In the genomic region with DNA sequence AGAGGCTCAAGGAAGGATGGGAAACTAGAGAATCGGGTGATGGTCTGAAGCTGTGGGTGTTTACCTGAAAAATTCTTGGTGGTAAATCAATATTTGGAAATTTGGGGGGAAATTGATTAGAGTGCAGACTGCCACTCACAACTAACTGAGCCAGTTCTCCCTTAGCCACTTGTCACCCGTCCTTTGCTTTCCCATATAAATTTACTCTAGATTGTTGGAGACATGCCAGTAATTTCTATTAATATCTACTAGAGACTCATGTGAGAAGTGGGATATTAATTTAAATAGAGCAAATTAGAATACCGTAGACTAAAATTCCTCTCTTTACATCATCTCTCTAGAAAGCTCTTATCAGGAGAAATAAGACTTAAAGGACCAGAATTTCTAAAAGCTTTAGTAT, we compare ENCODE assay signal across 26 cellular contexts.
"Had no signal": no experiment of that assay in that cellular context is flagged by ENCODE, and none has a peak within 500 bp of the region (broad histone marks: within the 10 kb centered on the region; RNA-seq: fewer than 3 reads in every experiment).

No MANE protein-coding gene starts in this region.

- H3K27me3 ChIP-seq: stomach, suprapubic skin, testis, thyroid gland, tibial artery, tibial nerve, upper lobe of left lung, upper lobe of right lung, uterus, vagina had no signal

- H3K9me3 ChIP-seq: stomach, suprapubic skin, testis, thoracic aorta, thyroid gland, tibial artery, tibial nerve, upper lobe of left lung, upper lobe of right lung, uterus, vagina had no signal

- H3K4me3 ChIP-seq: stomach, suprapubic skin, testis, thoracic aorta, thyroid gland, tibial artery, tibial nerve, upper lobe of left lung, upper lobe of right lung, uterus, vagina had no signal

- H3K36me3 ChIP-seq: stomach, suprapubic skin, thoracic aorta, thyroid gland, tibial artery, tibial nerve, upper lobe of left lung, upper lobe of right lung, uterus, vagina had no signal

- H3K4me1 ChIP-seq: testis, thyroid gland, tibial nerve, upper lobe of left lung, upper lobe of right lung, uterus, vagina had no signal

- ATAC-seq: stimulated activated effector memory CD8-positive, alpha-beta T cell treated with anti-CD3 and anti-CD28 coated beads, Interleukin-12 subunit alpha, Interleukin-12 subunit beta, amount 100 ng/mL, for 72 hours; stimulated activated memory B cell treated with anti-CD40 and anti-IgM and Interleukin-4, amounts not matched to agents 10 μg/mL and 1 μg/mL and 100 μg/mL, for 72 hours; stimulated activated naive B cell treated with anti-CD40 and anti-IgM and Interleukin-4, amounts not matched to agents 10 μg/mL and 1 μg/mL and 100 μg/mL, for 72 hours; stimulated activated naive CD8-positive, alpha-beta T cell treated with anti-CD3 and anti-CD28 coated beads, Interleukin-15, amount 100 ng/mL, for 72 hours; stimulated activated naive CD8-positive, alpha-beta T cell treated with anti-CD3 and anti-CD28 coated beads, Interleukin-15, Interleukin-2, amounts not matched to agents 100 U/mL and 50 U/mL, for 24 hours; upper lobe of right lung had no signal

- DNase-seq: stimulated activated CD4-positive, alpha-beta T cell treated with anti-CD3 and anti-CD28 coated beads, Interleukin-2, amount 100 ng/mL, for 48 hours; stimulated activated CD4-positive, alpha-beta T cell treated with anti-CD3 and anti-CD28 coated beads, Interleukin-4, amount 100 ng/mL, for 1 hour; stimulated activated CD4-positive, alpha-beta T cell treated with anti-CD3 and anti-CD28 coated beads, Interleukin-4, amount 100 ng/mL, for 24 hours; stimulated activated CD4-positive, alpha-beta T cell treated with anti-CD3 and anti-CD28 coated beads, Interleukin-4, amount 100 ng/mL, for 4 hours; stimulated activated CD8-positive, alpha-beta memory T cell treated with anti-CD3 and anti-CD28 coated beads, Interleukin-4, amount 100 ng/mL, for 48 hours; stimulated activated naive B cell treated with anti-CD40 and anti-IgM and Interleukin-4, amounts not matched to agents 10 μg/mL and 1 μg/mL and 100 μg/mL, for 72 hours; stimulated activated naive CD4-positive, alpha-beta T cell; stimulated activated naive CD4-positive, alpha-beta T cell treated with Interleukin-2 at 50 U/mL for 16 hours; stimulated activated naive CD8-positive, alpha-beta T cell treated with anti-CD3 and anti-CD28 coated beads, Interleukin-15, amount 100 ng/mL, for 72 hours; stimulated activated naive CD8-positive, alpha-beta T cell treated with anti-CD3 and anti-CD28 coated beads, Interleukin-15, Interleukin-2, amounts not matched to agents 100 U/mL and 50 U/mL, for 24 hours; stomach; substantia nigra; testis; thyroid gland; tibial artery; trophoblast cell; upper lobe of left lung; upper lobe of right lung; uterus had no signal

- FAIRE-seq: urothelium cell line had no signal

- H3K27ac ChIP-seq: stomach, suprapubic skin, testis, thoracic aorta, thyroid gland, tibial artery, tibial nerve, upper lobe of left lung, upper lobe of right lung, uterus, vagina had no signal
